11 cellular contexts compared by ENCODE assay signal in the genomic region with DNA sequence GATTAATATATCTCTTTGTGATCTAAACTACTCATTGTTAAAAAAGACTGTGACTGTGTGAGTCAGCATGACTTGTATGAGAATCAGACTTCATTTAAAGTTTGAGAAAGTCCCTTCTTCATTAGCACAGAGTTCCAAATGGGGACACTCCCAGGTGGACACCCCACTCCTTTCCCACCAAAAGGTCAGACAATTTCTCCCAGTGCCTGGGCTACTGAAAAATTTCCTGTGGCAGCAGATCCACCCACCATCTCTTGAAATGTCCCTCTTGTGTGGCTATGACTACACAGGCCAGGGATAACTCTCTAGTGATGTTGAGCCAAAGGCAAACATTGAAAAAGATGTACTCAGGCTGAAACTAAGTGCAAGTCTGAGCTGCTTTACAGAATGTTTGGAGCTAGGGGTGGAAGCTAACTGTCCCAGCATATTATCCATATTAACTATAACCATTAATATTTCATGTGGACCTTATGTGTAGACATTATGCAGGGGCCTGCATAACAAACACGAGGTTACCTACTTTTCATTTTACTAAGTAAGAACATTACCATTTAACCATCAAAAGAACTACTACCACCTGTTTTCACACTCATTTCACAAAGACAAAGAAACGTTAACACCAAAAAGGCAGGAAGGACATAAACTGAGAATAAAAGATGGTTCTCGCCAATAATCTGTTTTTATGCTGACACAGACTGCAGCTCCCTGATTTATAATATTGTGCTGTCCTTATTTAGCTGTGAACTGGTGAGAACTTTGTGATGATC. TPM values are rescaled to one million over a fixed set of nuclear protein-coding genes. Genes with fewer than 3 reads are reported as not detected.
DNase-seq lines count a peak whose midpoint lies in the region; ATAC-seq and TF ChIP-seq lines count a peak whose summit lies in the region.
"Had no signal": no experiment of that assay in that cellular context is flagged by ENCODE, and none has a peak within 500 bp of the region (broad histone marks: within the 10 kb centered on the region; RNA-seq: fewer than 3 reads in every experiment).

No MANE protein-coding gene starts in this region.

- H3K27ac ChIP-seq in foreskin keratinocyte (peak overlapping the region; percentile 61), substantia nigra (ENCODE audit: low read depth, low read length, poor library complexity, severe bottlenecking) (no peak overlapping the region)

- TF ChIP-seq CTCF in foreskin keratinocyte (conservative IDR thresholded peaks at IDR 0.05): no peak

- ATAC-seq in GM18517 (IDR thresholded peaks at IDR 0.05; ENCODE audit: unreplicated experiment): peak; percentile 39
- ATAC-seq in GM21576 (IDR thresholded peaks at IDR 0.05; ENCODE audit: unreplicated experiment): peak; percentile 43
- ATAC-seq in HG03442 (IDR thresholded peaks at IDR 0.05; ENCODE audit: unreplicated experiment): peak; percentile 46
- ATAC-seq in foreskin keratinocyte: peak; percentile 72

- no peaks in the 10 kb centered on the region for H3K27me3 ChIP-seq in foreskin keratinocyte

- H3K4me1 ChIP-seq in foreskin keratinocyte: no peaks in the 10 kb centered on the region

- peak in 1 of 2 donors; percentile 17 for DNase-seq in foreskin keratinocyte
- DNase-seq in NK-92 (lab: John Stamatoyannopoulos, UW; ENCODE audit: unreplicated experiment): no peak
- DNase-seq in substantia nigra (lab: John Stamatoyannopoulos, UW): no peak
- DNase-seq in NCI-H446 (lab: John Stamatoyannopoulos, UW): no peak
- DNase-seq: DMS153, erythroblast, NCI-H1694 had no signal

RNA-seq across cellular contexts. Expression of gene MMP20, which starts 44.8 kb away (rescaled TPM):
- not detected in 2 replicates for total RNA-seq in foreskin keratinocyte
- polyA plus RNA-seq in foreskin keratinocyte: not detected in 2 replicates
- total RNA-seq: temporal lobe had no signal

RNA-seq across cellular contexts. Expression of gene MMP7, which starts 49.8 kb away (rescaled TPM):
- 0.11 TPM in 1 of 2 replicates, not detected in the other for total RNA-seq in foreskin keratinocyte
- polyA plus RNA-seq in foreskin keratinocyte: 0.07 TPM in 1 of 2 replicates, not detected in the other
